ENCODE assay signal across 10 cellular contexts in the genomic region with DNA sequence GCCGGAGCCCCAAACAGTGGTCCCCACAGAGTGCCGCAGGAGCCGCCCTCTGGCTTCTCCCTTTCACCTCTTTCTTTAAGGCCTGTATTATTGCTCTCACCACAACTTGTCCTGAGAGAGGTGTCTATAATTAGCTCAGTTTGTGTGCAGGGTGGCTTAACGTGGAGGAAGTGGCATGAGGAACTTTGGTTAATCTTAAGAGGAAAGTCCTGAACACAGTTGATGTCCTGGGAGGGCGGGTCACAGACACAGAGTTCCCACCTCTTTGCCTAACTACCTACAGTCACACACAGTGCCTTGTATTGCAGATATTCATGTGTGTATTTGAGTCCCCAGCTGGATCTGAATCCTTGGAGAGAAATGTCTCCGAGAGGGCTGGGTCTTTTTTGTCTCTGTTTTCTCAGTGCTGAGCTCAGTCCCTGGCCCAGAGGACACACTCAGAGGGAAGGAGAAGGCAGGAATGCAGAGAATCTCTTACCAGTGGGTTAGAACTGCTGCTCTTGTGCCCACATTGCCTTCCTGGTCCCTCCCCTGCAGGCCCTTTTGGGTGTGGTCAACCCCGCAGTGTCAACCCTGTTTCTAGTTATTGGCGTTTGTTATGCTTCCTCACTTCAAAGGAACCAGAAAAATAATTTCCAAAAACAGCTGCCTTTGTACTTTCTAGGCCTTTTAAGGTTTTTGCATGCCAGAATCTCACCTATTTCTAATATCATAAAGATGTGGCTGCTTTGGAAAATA.
DNase-seq lines count a peak whose midpoint lies in the region; ATAC-seq lines count a peak whose summit lies in the region.
"Had no signal": no experiment of that assay in that cellular context is flagged by ENCODE, and none has a peak within 500 bp of the region (broad histone marks: within the 10 kb centered on the region; RNA-seq: fewer than 3 reads in every experiment).

No MANE protein-coding gene starts in this region.

- intact Hi-C loops in left colon (cut with DNase I, micrococcal nuclease), result no loop called here

- no peak overlapping the region for H3K27ac Mint-ChIP-seq in activated T-cell treated with anti-CD3 and anti-CD28 coated beads, Interleukin-2, amount 50 U/mL, for 72 hours

- peaks cover 2 to 5% of the 10 kb centered on the region in 2 donors for H3K36me3 Mint-ChIP-seq in activated T-cell treated with anti-CD3 and anti-CD28 coated beads, Interleukin-2, amount 50 U/mL, for 72 hours (ENCODE audit: insufficient read depth in 2 of 2)

- peak; percentile 63 for ATAC-seq in GM21619 (IDR thresholded peaks at IDR 0.05; ENCODE audit: unreplicated experiment)
- ATAC-seq in left colon, result peak; percentile 81
- ATAC-seq in activated T-cell treated with anti-CD3 and anti-CD28 coated beads, Interleukin-2, amount 50 U/mL, for 72 hours (replicated peaks in 1 of 2), result no peak

- DNase-seq in GDM1 (lab: John Stamatoyannopoulos, UW), result peak; percentile 75
- peak; percentile 95 for DNase-seq in OCI-M1 (lab: John Stamatoyannopoulos, UW)
- peak; percentile 39 to 53 for DNase-seq in left colon
- no peak for DNase-seq in DMS153 (lab: John Stamatoyannopoulos, UW)
- DNase-seq in OCI-M2 (lab: John Stamatoyannopoulos, UW; ENCODE audit: unreplicated experiment), result no peak
- DNase-seq in activated T-cell treated with anti-CD3 and anti-CD28 coated beads, Interleukin-2, amount 50 U/mL, for 72 hours, result no peak
- DNase-seq in NCI-H1105 treated with DMSO at 0.1 percent for 48 hours (lab: John Stamatoyannopoulos, UW), result no peak
- DNase-seq: NCI-H1694, RPMI8226 had no signal

- peaks cover 9% of the 10 kb centered on the region for H3K4me1 Mint-ChIP-seq in activated T-cell treated with anti-CD3 and anti-CD28 coated beads, Interleukin-2, amount 50 U/mL, for 72 hours (ENCODE audit: low read depth)

- H3K4me3 Mint-ChIP-seq in activated T-cell treated with anti-CD3 and anti-CD28 coated beads, Interleukin-2, amount 50 U/mL, for 72 hours, result no peak overlapping the region

- no peaks in the 10 kb centered on the region for H3K27me3 Mint-ChIP-seq in activated T-cell treated with anti-CD3 and anti-CD28 coated beads, Interleukin-2, amount 50 U/mL, for 72 hours (ENCODE audit: low read depth)

- peaks cover 0 to 2% of the 10 kb centered on the region in 2 donors for H3K9me3 Mint-ChIP-seq in activated T-cell treated with anti-CD3 and anti-CD28 coated beads, Interleukin-2, amount 50 U/mL, for 72 hours

Comparison
In these comparisons a context has a peak if more than half of its experiments do, and no peak if none do; other contexts are left out.
1. DNase-seq: peak in GDM1 (single experiment), OCI-M1 (single experiment) and left colon (2 of 2); none in DMS153 (single experiment), OCI-M2 (single experiment), activated T-cell treated with anti-CD3 and anti-CD28 coated beads, Interleukin-2, amount 50 U/mL, for 72 hours (0 of 2) and NCI-H1105 treated with DMSO at 0.1 percent for 48 hours (single experiment).
2. ATAC-seq: peak in GM21619 (single experiment) and left colon (single experiment); none in activated T-cell treated with anti-CD3 and anti-CD28 coated beads, Interleukin-2, amount 50 U/mL, for 72 hours (0 of 2).